Comparison of ENCODE assay signal across 19 cellular contexts in the genomic region with DNA sequence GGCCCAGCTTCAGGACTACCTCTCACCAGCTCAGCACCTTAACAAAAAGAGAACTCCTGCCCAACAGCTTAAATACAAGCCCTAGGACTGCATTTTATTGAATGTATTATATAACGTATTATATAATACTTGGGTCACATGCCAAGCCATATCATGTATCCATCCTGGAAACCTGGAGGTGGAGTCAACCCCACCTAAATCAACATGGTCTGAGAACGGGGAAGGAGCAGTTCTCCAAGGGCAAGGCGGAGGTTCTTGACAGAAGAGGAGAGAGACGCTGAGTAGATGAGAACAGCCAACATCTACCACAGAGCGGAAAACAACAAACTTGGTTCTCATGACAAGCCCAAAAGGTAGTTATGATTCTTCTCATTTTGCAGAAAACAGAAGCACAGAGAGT.
"Had no signal": no experiment of that assay in that cellular context is flagged by ENCODE, and none has a peak within 500 bp of the region (broad histone marks: within the 10 kb centered on the region; RNA-seq: fewer than 3 reads in every experiment).

No MANE protein-coding gene starts in this region.

- H3K27ac Mint-ChIP-seq: dendritic cell treated with granulocyte-macrophage colony-stimulating factor and Interleukin-4, amounts not matched to agents 40 ng/mL and 50 ng/mL, for 4 days; effector memory CD8-positive, alpha-beta T cell; mesothelial cell of epicardium had no signal

- H3K9me3 Mint-ChIP-seq: dendritic cell treated with granulocyte-macrophage colony-stimulating factor and Interleukin-4, amounts not matched to agents 40 ng/mL and 50 ng/mL, for 4 days; effector memory CD8-positive, alpha-beta T cell; mesothelial cell of epicardium had no signal

- DNase-seq: cerebellar nuclear complex; colonic mucosa; cortex of kidney; effector CD8-positive, alpha-beta T cell; effector memory CD8-positive, alpha-beta T cell; esophagus squamous epithelium; foreskin fibroblast; foreskin melanocyte; gastrocnemius medialis; glutamatergic neuron; head of caudate nucleus; heart right ventricle; hippocampal formation; left lung; left ventricle myocardium superior; lower lobe of right lung; mesenchymal stem cell had no signal

- H3K4me1 ChIP-seq: colonic mucosa, gastrocnemius medialis, left lung had no signal

- H3K36me3 Mint-ChIP-seq: mesothelial cell of epicardium had no signal

- H3K36me3 ChIP-seq: colonic mucosa, esophagus squamous epithelium, gastrocnemius medialis, heart right ventricle, left lung, lower lobe of right lung had no signal

- H3K4me3 ChIP-seq: colonic mucosa, esophagus squamous epithelium, gastrocnemius medialis, heart right ventricle, left lung, lower lobe of right lung had no signal

- H3K27me3 ChIP-seq: colonic mucosa, gastrocnemius medialis, heart right ventricle, left lung had no signal

- H3K27ac ChIP-seq: colonic mucosa, esophagus squamous epithelium, gastrocnemius medialis, heart right ventricle, left lung, lower lobe of right lung had no signal

- H3K4me3 Mint-ChIP-seq: dendritic cell treated with granulocyte-macrophage colony-stimulating factor and Interleukin-4, amounts not matched to agents 40 ng/mL and 50 ng/mL, for 4 days; effector memory CD8-positive, alpha-beta T cell; mesothelial cell of epicardium had no signal

- H3K27me3 Mint-ChIP-seq: dendritic cell treated with granulocyte-macrophage colony-stimulating factor and Interleukin-4, amounts not matched to agents 40 ng/mL and 50 ng/mL, for 4 days had no signal

- ATAC-seq: effector memory CD8-positive, alpha-beta T cell; gastrocnemius medialis; heart right ventricle; left lung; left ventricle myocardium superior; lower lobe of right lung had no signal

- H3K9me3 ChIP-seq: colonic mucosa, esophagus squamous epithelium, gastrocnemius medialis, heart right ventricle, left lung, lower lobe of right lung had no signal
